9 cellular contexts compared by ENCODE assay signal in genomic region chr11:128695539-128696221, GRCh38. TPM values are rescaled to one million over a fixed set of nuclear protein-coding genes. Genes with fewer than 3 reads are reported as not detected.
DNase-seq lines count a peak whose midpoint lies in the region; ATAC-seq, FAIRE-seq and TF ChIP-seq lines count a peak whose summit lies in the region.
"Had no signal": no experiment of that assay in that cellular context is flagged by ENCODE, and none has a peak within 500 bp of the region (broad histone marks: within the 10 kb centered on the region; RNA-seq: fewer than 3 reads in every experiment).

No MANE protein-coding gene starts in this region.

- no peaks in the 10 kb centered on the region for H3K36me3 ChIP-seq in ACC112 (ENCODE audit: insufficient read depth, low read length)
- H3K36me3 ChIP-seq in Karpas-422 (ENCODE audit: insufficient read depth, low read length), result no peaks in the 10 kb centered on the region
- no peaks in the 10 kb centered on the region for H3K36me3 ChIP-seq in thoracic aorta

- peaks cover 69% of the 10 kb centered on the region for H3K79me2 ChIP-seq in ACC112 (ENCODE audit: control insufficient read depth, insufficient read depth, low read length, unreplicated experiment)
- no peaks in the 10 kb centered on the region for H3K79me2 ChIP-seq in Karpas-422 (ENCODE audit: low read length)

- TF ChIP-seq CTCF in thoracic aorta (IDR thresholded peaks at IDR 0.05), result no peak

- H3K9me3 ChIP-seq in Karpas-422 (ENCODE audit: low read length) (no peaks in the 10 kb centered on the region), thoracic aorta (no peaks in the 10 kb centered on the region)

- H3K4me1 ChIP-seq in ACC112 (ENCODE audit: control insufficient read depth, insufficient read depth, low read length, unreplicated experiment), result peaks cover 19% of the 10 kb centered on the region
- H3K4me1 ChIP-seq in Karpas-422 (ENCODE audit: low read length), result peaks cover 25% of the 10 kb centered on the region
- peaks cover 8 to 23% of the 10 kb centered on the region in 2 donors for H3K4me1 ChIP-seq in thoracic aorta (ENCODE audit: control insufficient read depth in 1 of 2, low read depth in 2 of 2)

- H3K4me2 ChIP-seq in Karpas-422 (ENCODE audit: low read depth, low read length, poor library complexity, severe bottlenecking), result peak overlapping the region; percentile 82

- H3K27ac ChIP-seq in ACC112 (ENCODE audit: low read depth, low read length) (peak overlapping the region; percentile 80; the same call in 1 of the 2 replicates), Karpas-422 (ENCODE audit: low read length) (no peak overlapping the region), angular gyrus (ENCODE audit: low read depth, low read length) (peak overlapping the region; percentile 41), thoracic aorta (peak overlapping the region; percentile 72 to 74)
- H3K27ac ChIP-seq: epithelial cell of prostate had no signal

- DNase-seq in GM19239 (ENCODE audit: insufficient read length, low spot score) (no peak), Karpas-422 (no peak), left lobe of liver (ENCODE audit: low spot score) (no peak), thoracic aorta (ENCODE audit: low spot score) (no peak), islet precursor cell (no peak)

- peak overlapping the region; percentile 87 for H3K4me3 ChIP-seq in ACC112 (ENCODE audit: low read depth, low read length)
- H3K4me3 ChIP-seq in Karpas-422 (ENCODE audit: low read length), result no peak overlapping the region
- H3K4me3 ChIP-seq in thoracic aorta, result peak overlapping the region; percentile 95

- H3K9me2 ChIP-seq in Karpas-422 (replicated peaks; ENCODE audit: insufficient read depth, low read length), result no peaks in the 10 kb centered on the region

- ATAC-seq in left lobe of liver (peak; percentile 32), thoracic aorta (ENCODE audit: insufficient number of reproducible peaks, low FRiP score, low read depth) (no peak), GM19351 (IDR thresholded peaks at IDR 0.05; ENCODE audit: unreplicated experiment) (no peak)

- no peak overlapping the region for H2AFZ ChIP-seq in ACC112 (ENCODE audit: low read length, unreplicated experiment)
- no peak overlapping the region for H2AFZ ChIP-seq in Karpas-422 (ENCODE audit: low read length)

- H4K20me1 ChIP-seq in Karpas-422 (ENCODE audit: insufficient read depth, low read depth, low read length), result no peaks in the 10 kb centered on the region

- FAIRE-seq in GM19239 (lab: Jason Lieb, UNC), result peak; percentile 99

- 0 out of 2 replicates have a peak, but pooled peaks cover under 1% of the 10 kb centered on the region for H3K27me3 ChIP-seq in ACC112 (ENCODE audit: insufficient read depth, low read length)
- no peaks in the 10 kb centered on the region for H3K27me3 ChIP-seq in Karpas-422 (ENCODE audit: low read length)
- no peaks in the 10 kb centered on the region for H3K27me3 ChIP-seq in thoracic aorta (replicated peaks; ENCODE audit: insufficient read depth)

- no peak overlapping the region for H3K9ac ChIP-seq in Karpas-422 (ENCODE audit: low read length)

RNA-seq across cellular contexts. Expression of gene FLI1, which starts 1.8 kb away (rescaled TPM):
- total RNA-seq in Karpas-422 (2014; rRNA removed; shearing (Covaris generic); ENCODE audit: low replicate concordance), result 2.6 and 9.4 TPM in 2 replicates
- total RNA-seq in left lobe of liver, result 3.4 TPM
- 10 to 100 TPM; 30.6 to 40.0 TPM for total RNA-seq in thoracic aorta
